Comparison of ENCODE assay signal across 11 cellular contexts in the genomic region with DNA sequence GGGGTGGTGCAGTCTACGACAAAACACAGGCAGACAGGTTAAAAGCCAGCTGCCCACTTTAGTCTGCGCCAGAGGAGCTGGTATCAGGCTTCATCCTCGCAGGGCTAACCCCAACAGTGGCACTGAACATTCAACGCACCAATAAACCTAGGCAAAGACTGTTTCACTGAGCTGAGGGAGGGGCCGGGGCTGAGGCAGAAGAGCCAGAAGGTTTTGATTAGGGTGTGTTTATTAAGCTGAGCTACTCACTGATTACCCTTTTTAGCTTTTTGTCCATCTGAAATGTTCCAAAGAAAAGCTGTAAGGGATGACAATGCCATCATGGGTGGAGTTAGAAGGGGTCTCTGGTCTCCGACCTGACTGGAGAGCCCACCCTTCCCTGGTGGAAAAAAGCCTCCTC. TPM values are rescaled to one million over a fixed set of nuclear protein-coding genes. Genes with fewer than 3 reads are reported as not detected.
DNase-seq lines count a peak whose midpoint lies in the region; ATAC-seq, FAIRE-seq and TF ChIP-seq lines count a peak whose summit lies in the region.
"Had no signal": no experiment of that assay in that cellular context is flagged by ENCODE, and none has a peak within 500 bp of the region (broad histone marks: within the 10 kb centered on the region; RNA-seq: fewer than 3 reads in every experiment).

No MANE protein-coding gene starts in this region.

- H4K20me1 ChIP-seq in DND-41 (ENCODE audit: insufficient read depth, low read length), result peaks cover 54% of the 10 kb centered on the region
- peaks cover 45% of the 10 kb centered on the region for H4K20me1 ChIP-seq in neural progenitor cell (ENCODE audit: low read depth)

- no peaks in the 10 kb centered on the region for H3K9me3 Mint-ChIP-seq in dendritic cell treated with granulocyte-macrophage colony-stimulating factor and Interleukin-4, amounts not matched to agents 40 ng/mL and 50 ng/mL, for 4 days
- no peaks in the 10 kb centered on the region for H3K9me3 Mint-ChIP-seq in neural progenitor cell

- peaks cover 38% of the 10 kb centered on the region for H3K4me1 Mint-ChIP-seq in dendritic cell treated with granulocyte-macrophage colony-stimulating factor and Interleukin-4, amounts not matched to agents 40 ng/mL and 50 ng/mL, for 4 days (ENCODE audit: low read depth)
- H3K4me1 Mint-ChIP-seq in neural progenitor cell, result peaks cover 24% of the 10 kb centered on the region

- DNase-seq in DND-41, result no peak
- no peak for DNase-seq in NB4 (ENCODE audit: low read depth)
- DNase-seq in neural progenitor cell (ENCODE audit: low spot score), result no peak
- DNase-seq in GM12892 (ENCODE audit: insufficient read length), result no peak
- no peak for DNase-seq in inferior parietal cortex (ENCODE audit: extremely low spot score)
- DNase-seq in EL, result no peak
- DNase-seq: heart right ventricle; NCI-H2107; stimulated activated CD4-positive, alpha-beta T cell treated with anti-CD3 and anti-CD28 coated beads, Interleukin-4, amount 100 ng/mL, for 4 hours had no signal

- peaks cover 57% of the 10 kb centered on the region for H3K36me3 Mint-ChIP-seq in dendritic cell treated with granulocyte-macrophage colony-stimulating factor and Interleukin-4, amounts not matched to agents 40 ng/mL and 50 ng/mL, for 4 days (ENCODE audit: low read depth)
- H3K36me3 Mint-ChIP-seq in neural progenitor cell, result peaks cover 12% of the 10 kb centered on the region

- H3K79me2 ChIP-seq in DND-41 (ENCODE audit: insufficient read depth, low read length) (peaks cover 29% of the 10 kb centered on the region), neural progenitor cell (ENCODE audit: low read depth) (peaks cover 32% of the 10 kb centered on the region)

- peak overlapping the region; percentile 5 for H3K4me3 Mint-ChIP-seq in dendritic cell treated with granulocyte-macrophage colony-stimulating factor and Interleukin-4, amounts not matched to agents 40 ng/mL and 50 ng/mL, for 4 days
- peak overlapping the region; percentile 91 for H3K4me3 Mint-ChIP-seq in neural progenitor cell

- peak overlapping the region; percentile 68 to 83; a peak in 3 of 4 replicates for H3K4me3 ChIP-seq in DND-41 (ENCODE audit: low read depth in 1 of 2, low read length in 2 of 2)
- H3K4me3 ChIP-seq in NB4 (ENCODE audit: low read depth, low read length), result peak overlapping the region; percentile 78
- peak overlapping the region; percentile 73 for H3K4me3 ChIP-seq in neural progenitor cell

- FAIRE-seq in GM12892 (lab: Jason Lieb, UNC), result no peak

- H2AFZ ChIP-seq in DND-41 (ENCODE audit: low read depth, low read length), result no peak overlapping the region
- H2AFZ ChIP-seq in neural progenitor cell (replicated peaks), result no peak overlapping the region

- H3K27me3 Mint-ChIP-seq in dendritic cell treated with granulocyte-macrophage colony-stimulating factor and Interleukin-4, amounts not matched to agents 40 ng/mL and 50 ng/mL, for 4 days, result no peaks in the 10 kb centered on the region
- H3K27me3 Mint-ChIP-seq in neural progenitor cell (ENCODE audit: insufficient read depth, low read depth), result peaks cover 2% of the 10 kb centered on the region

- H3F3A ChIP-seq in neural progenitor cell (ENCODE audit: low read depth), result no peaks in the 10 kb centered on the region

- H3K36me3 ChIP-seq in DND-41 (ENCODE audit: insufficient read depth, low read length), result peaks cover 49% of the 10 kb centered on the region
- no peaks in the 10 kb centered on the region for H3K36me3 ChIP-seq in neural progenitor cell

- H3K4me2 ChIP-seq in DND-41 (ENCODE audit: insufficient read depth, low read length) (peak overlapping the region; percentile 86), neural progenitor cell (peak overlapping the region; percentile 99)

- H3K9me3 ChIP-seq in DND-41 (ENCODE audit: insufficient read depth, low read length, severe bottlenecking), result no peaks in the 10 kb centered on the region
- no peaks in the 10 kb centered on the region for H3K9me3 ChIP-seq in neural progenitor cell (ENCODE audit: low read depth)
- H3K9me3 ChIP-seq: heart right ventricle had no signal

- H3K27me3 ChIP-seq in DND-41 (ENCODE audit: insufficient read depth, low read length, poor library complexity) (no peaks in the 10 kb centered on the region), neural progenitor cell (no peaks in the 10 kb centered on the region)
- H3K27me3 ChIP-seq: heart right ventricle had no signal

- peaks cover 29% of the 10 kb centered on the region for H3K4me1 ChIP-seq in DND-41 (ENCODE audit: insufficient read depth, low read length)
- H3K4me1 ChIP-seq in neural progenitor cell, result peaks cover 8% of the 10 kb centered on the region

- H3K27ac ChIP-seq in DND-41 (ENCODE audit: low read length) (peak overlapping the region; percentile 50; the same call in 1 of the 2 replicates), neural progenitor cell (no peak overlapping the region)

- intact Hi-C loops in dendritic cell treated with granulocyte-macrophage colony-stimulating factor and Interleukin-4, amounts not matched to agents 40 ng/mL and 50 ng/mL, for 4 days (cut with micrococcal nuclease), result loop anchor here (10.0 kb wide), 1 partner anchor 106 kb away; no protein-coding TSS in a partner anchor

- H3K9ac ChIP-seq in DND-41 (ENCODE audit: low read depth, low read length), result peak overlapping the region; percentile 86
- peak overlapping the region; percentile 57 for H3K9ac ChIP-seq in neural progenitor cell

- ATAC-seq in DND-41 (ENCODE audit: insufficient read depth, low read depth), result no peak
- ATAC-seq in HG03280 (IDR thresholded peaks at IDR 0.05; ENCODE audit: unreplicated experiment), result no peak
- ATAC-seq: heart right ventricle had no signal

- peak overlapping the region; percentile 64 for H3K27ac Mint-ChIP-seq in dendritic cell treated with granulocyte-macrophage colony-stimulating factor and Interleukin-4, amounts not matched to agents 40 ng/mL and 50 ng/mL, for 4 days
- no peak overlapping the region for H3K27ac Mint-ChIP-seq in neural progenitor cell

- no peak for TF ChIP-seq CTCF in DND-41 (IDR thresholded peaks at IDR 0.05; ENCODE audit: borderline replicate concordance, extremely low read depth, low read length, poor library complexity, severe bottlenecking)
- no peak for TF ChIP-seq CTCF in NB4 (IDR thresholded peaks at IDR 0.05; ENCODE audit: low read depth, low read length)
- TF ChIP-seq CTCF in neural progenitor cell (IDR thresholded peaks at IDR 0.05), result no peak

- TF ChIP-seq POLR2A in NB4 (IDR thresholded peaks at IDR 0.05; ENCODE audit: extremely low read depth, insufficient read length), result no peak
- no peak for TF ChIP-seq POLR2A in GM12892 (IDR thresholded peaks at IDR 0.05; ENCODE audit: low read depth, low read length)

RNA-seq across cellular contexts. Expression of gene ZMYND19, which starts 1.4 kb away (rescaled TPM):
- 34.4 and 52.4 TPM in 2 replicates for total RNA-seq in neural progenitor cell (ENCODE audit: low replicate concordance)
- 26.2 TPM for polyA plus RNA-seq in GM12892 (2012; ENCODE audit: missing spikeins)

RNA-seq across cellular contexts. Expression of gene DPH7, which starts 10.2 kb away (rescaled TPM):
- 37.6 and 55.2 TPM in 2 replicates for total RNA-seq in neural progenitor cell (ENCODE audit: low replicate concordance)
- polyA plus RNA-seq in GM12892 (2012; ENCODE audit: missing spikeins), result 30.3 TPM

RNA-seq across cellular contexts. Expression of gene ARRDC1, which starts 16.6 kb away (rescaled TPM):
- total RNA-seq in neural progenitor cell (ENCODE audit: low replicate concordance), result 12.9 and 34.4 TPM in 2 replicates
- polyA plus RNA-seq in GM12892 (2012; ENCODE audit: missing spikeins), result 15.8 TPM

RNA-seq across cellular contexts. Expression of gene EHMT1, which starts 29.9 kb away (rescaled TPM):
- 47.8 and 84.5 TPM in 2 replicates for total RNA-seq in neural progenitor cell (ENCODE audit: low replicate concordance)
- polyA plus RNA-seq in GM12892 (2012; ENCODE audit: missing spikeins), result 41.5 TPM

RNA-seq across cellular contexts. Expression of gene MRPL41, which starts 37.2 kb away (rescaled TPM):
- total RNA-seq in neural progenitor cell (ENCODE audit: low replicate concordance), result 10.3 and 36.9 TPM in 2 replicates
- 15.5 TPM for polyA plus RNA-seq in GM12892 (2012; ENCODE audit: missing spikeins)
